ENCODE assay signal across 1 cellular context in genomic region chr21:35428927-35429326, GRCh38.
TF ChIP-seq lines count a peak whose summit lies in the region.

No MANE protein-coding gene starts in this region.

TF ChIP-seq in GM23338, 12 proteins besides CTCF, POLR2A, EP300 and RAD21 (continued from another document):
- no peak for TF ChIP-seq ZNF462 (CRISPR knock-in tag; IDR thresholded peaks at IDR 0.05)
- no peak for TF ChIP-seq STAT1 (IDR thresholded peaks at IDR 0.05; ENCODE audit: unreplicated experiment)
- no peak for TF ChIP-seq EZH2 (IDR thresholded peaks at IDR 0.05; ENCODE audit: low read depth, unreplicated experiment)
- no peak for TF ChIP-seq ZNF114 (CRISPR knock-in tag; IDR thresholded peaks at IDR 0.05)
- TF ChIP-seq, protein P1, sequence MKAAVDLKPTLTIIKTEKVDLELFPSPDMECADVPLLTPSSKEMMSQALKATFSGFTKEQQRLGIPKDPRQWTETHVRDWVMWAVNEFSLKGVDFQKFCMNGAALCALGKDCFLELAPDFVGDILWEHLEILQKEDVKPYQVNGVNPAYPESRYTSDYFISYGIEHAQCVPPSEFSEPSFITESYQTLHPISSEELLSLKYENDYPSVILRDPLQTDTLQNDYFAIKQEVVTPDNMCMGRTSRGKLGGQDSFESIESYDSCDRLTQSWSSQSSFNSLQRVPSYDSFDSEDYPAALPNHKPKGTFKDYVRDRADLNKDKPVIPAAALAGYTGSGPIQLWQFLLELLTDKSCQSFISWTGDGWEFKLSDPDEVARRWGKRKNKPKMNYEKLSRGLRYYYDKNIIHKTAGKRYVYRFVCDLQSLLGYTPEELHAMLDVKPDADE (IDR thresholded peaks at IDR 0.05), result no peak
- TF ChIP-seq ZNF331 (CRISPR knock-in tag; IDR thresholded peaks at IDR 0.05; ENCODE audit: low read depth), result no peak
- TF ChIP-seq JUNB (IDR thresholded peaks at IDR 0.05; ENCODE audit: unreplicated experiment), result no peak
- TF ChIP-seq, protein P2, sequence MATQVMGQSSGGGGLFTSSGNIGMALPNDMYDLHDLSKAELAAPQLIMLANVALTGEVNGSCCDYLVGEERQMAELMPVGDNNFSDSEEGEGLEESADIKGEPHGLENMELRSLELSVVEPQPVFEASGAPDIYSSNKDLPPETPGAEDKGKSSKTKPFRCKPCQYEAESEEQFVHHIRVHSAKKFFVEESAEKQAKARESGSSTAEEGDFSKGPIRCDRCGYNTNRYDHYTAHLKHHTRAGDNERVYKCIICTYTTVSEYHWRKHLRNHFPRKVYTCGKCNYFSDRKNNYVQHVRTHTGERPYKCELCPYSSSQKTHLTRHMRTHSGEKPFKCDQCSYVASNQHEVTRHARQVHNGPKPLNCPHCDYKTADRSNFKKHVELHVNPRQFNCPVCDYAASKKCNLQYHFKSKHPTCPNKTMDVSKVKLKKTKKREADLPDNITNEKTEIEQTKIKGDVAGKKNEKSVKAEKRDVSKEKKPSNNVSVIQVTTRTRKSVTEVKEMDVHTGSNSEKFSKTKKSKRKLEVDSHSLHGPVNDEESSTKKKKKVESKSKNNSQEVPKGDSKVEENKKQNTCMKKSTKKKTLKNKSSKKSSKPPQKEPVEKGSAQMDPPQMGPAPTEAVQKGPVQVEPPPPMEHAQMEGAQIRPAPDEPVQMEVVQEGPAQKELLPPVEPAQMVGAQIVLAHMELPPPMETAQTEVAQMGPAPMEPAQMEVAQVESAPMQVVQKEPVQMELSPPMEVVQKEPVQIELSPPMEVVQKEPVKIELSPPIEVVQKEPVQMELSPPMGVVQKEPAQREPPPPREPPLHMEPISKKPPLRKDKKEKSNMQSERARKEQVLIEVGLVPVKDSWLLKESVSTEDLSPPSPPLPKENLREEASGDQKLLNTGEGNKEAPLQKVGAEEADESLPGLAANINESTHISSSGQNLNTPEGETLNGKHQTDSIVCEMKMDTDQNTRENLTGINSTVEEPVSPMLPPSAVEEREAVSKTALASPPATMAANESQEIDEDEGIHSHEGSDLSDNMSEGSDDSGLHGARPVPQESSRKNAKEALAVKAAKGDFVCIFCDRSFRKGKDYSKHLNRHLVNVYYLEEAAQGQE (IDR thresholded peaks at IDR 0.05; ENCODE audit: unreplicated experiment), result no peak
- no peak for TF ChIP-seq NANOG (IDR thresholded peaks at IDR 0.05; ENCODE audit: borderline replicate concordance)
